In genomic region chr9:137189297-137190295, GRCh38 we compare ENCODE assay signal across 7 cellular contexts. TPM values are rescaled to one million over a fixed set of nuclear protein-coding genes. Genes with fewer than 3 reads are reported as not detected.
DNase-seq lines count a peak whose midpoint lies in the region; ATAC-seq and TF ChIP-seq lines count a peak whose summit lies in the region.

No MANE protein-coding gene starts in this region.

- peaks cover 6% of the 10 kb centered on the region for H3K36me3 Mint-ChIP-seq in activated CD8-positive, alpha-beta T cell treated with anti-CD3 and anti-CD28 coated beads for 36 hours (ENCODE audit: low read depth)

- H3K27ac Mint-ChIP-seq in activated CD8-positive, alpha-beta T cell treated with anti-CD3 and anti-CD28 coated beads for 36 hours: peak overlapping the region; percentile 94
- H3K27ac Mint-ChIP-seq in stimulated activated naive CD8-positive, alpha-beta T cell treated with anti-CD3 and anti-CD28 coated beads, Interleukin-15, amount 100 ng/mL, for 72 hours: peak overlapping the region; percentile 78 to 90

- no peak for DNase-seq in activated CD8-positive, alpha-beta T cell treated with anti-CD3 and anti-CD28 coated beads for 36 hours
- no peak for DNase-seq in stimulated activated naive CD8-positive, alpha-beta T cell treated with anti-CD3 and anti-CD28 coated beads, Interleukin-15, amount 100 ng/mL, for 72 hours
- DNase-seq in NCI-H2227 treated with DMSO at 0.1 percent for 48 hours (lab: John Stamatoyannopoulos, UW): no peak
- no peak for DNase-seq in NCI-H748 (lab: John Stamatoyannopoulos, UW; ENCODE audit: unreplicated experiment)
- DNase-seq in NCI-H2029 (lab: John Stamatoyannopoulos, UW): no peak

- POLR2A ChIA-PET in activated CD8-positive, alpha-beta T cell treated with anti-CD3 and anti-CD28 coated beads for 36 hours (lab: Charles Lee): interaction anchor here (0.9 to 4.0 kb wide), 13 partner anchors 9 to 103 kb away, joined by 3 to 28 read pairs (median 5); partner anchors contain the start of genes DPP7, LRRC26, MAN1B1 and NDOR1

- peak overlapping the region; percentile 91 for H3K4me3 Mint-ChIP-seq in activated CD8-positive, alpha-beta T cell treated with anti-CD3 and anti-CD28 coated beads for 36 hours
- H3K4me3 Mint-ChIP-seq in stimulated activated naive CD8-positive, alpha-beta T cell treated with anti-CD3 and anti-CD28 coated beads, Interleukin-15, amount 100 ng/mL, for 72 hours: peak overlapping the region; percentile 91 to 98

- peaks cover 2% of the 10 kb centered on the region for H3K9me3 ChIP-seq in iPS-18c (ENCODE audit: control insufficient read depth, insufficient read depth, low read length)

- intact Hi-C loops in activated CD8-positive, alpha-beta T cell treated with anti-CD3 and anti-CD28 coated beads for 36 hours (cut with micrococcal nuclease): no loop called here

- CTCF ChIA-PET in activated CD8-positive, alpha-beta T cell treated with anti-CD3 and anti-CD28 coated beads for 36 hours (lab: Charles Lee): interaction anchor here (0.8 to 2.2 kb wide), 19 partner anchors 8 to 94 kb away, joined by 3 to 15 read pairs (median 4); partner anchors contain the start of genes CYSRT1, NDOR1, RNF224 and TMEM203

- no peaks in the 10 kb centered on the region for H3K27me3 Mint-ChIP-seq in activated CD8-positive, alpha-beta T cell treated with anti-CD3 and anti-CD28 coated beads for 36 hours
- H3K27me3 Mint-ChIP-seq in stimulated activated naive CD8-positive, alpha-beta T cell treated with anti-CD3 and anti-CD28 coated beads, Interleukin-15, amount 100 ng/mL, for 72 hours: no peaks in the 10 kb centered on the region

- TF ChIP-seq CTCF in activated CD8-positive, alpha-beta T cell treated with anti-CD3 and anti-CD28 coated beads for 36 hours (IDR thresholded peaks at IDR 0.05): peak; percentile 24

- H3K4me3 ChIP-seq in iPS-18c (ENCODE audit: insufficient read depth, low read depth, low read length): peak overlapping the region; percentile 96

- H3K9me3 Mint-ChIP-seq in activated CD8-positive, alpha-beta T cell treated with anti-CD3 and anti-CD28 coated beads for 36 hours: no peaks in the 10 kb centered on the region
- no peaks in the 10 kb centered on the region for H3K9me3 Mint-ChIP-seq in stimulated activated naive CD8-positive, alpha-beta T cell treated with anti-CD3 and anti-CD28 coated beads, Interleukin-15, amount 100 ng/mL, for 72 hours

- peak; percentile 2 for ATAC-seq in HG03039 (IDR thresholded peaks at IDR 0.05; ENCODE audit: unreplicated experiment)
- ATAC-seq in activated CD8-positive, alpha-beta T cell treated with anti-CD3 and anti-CD28 coated beads for 36 hours: no peak
- ATAC-seq in stimulated activated naive CD8-positive, alpha-beta T cell treated with anti-CD3 and anti-CD28 coated beads, Interleukin-15, amount 100 ng/mL, for 72 hours: no peak

- H3K4me1 Mint-ChIP-seq in activated CD8-positive, alpha-beta T cell treated with anti-CD3 and anti-CD28 coated beads for 36 hours (ENCODE audit: low read depth): peaks cover 32% of the 10 kb centered on the region
- peaks cover 54% of the 10 kb centered on the region for H3K4me1 Mint-ChIP-seq in stimulated activated naive CD8-positive, alpha-beta T cell treated with anti-CD3 and anti-CD28 coated beads, Interleukin-15, amount 100 ng/mL, for 72 hours

RNA-seq across cellular contexts. Expression of gene SSNA1, which starts 1.1 kb away (rescaled TPM):
- total RNA-seq in activated CD8-positive, alpha-beta T cell treated with anti-CD3 and anti-CD28 coated beads for 36 hours: 10 to 100 TPM; 53.3 to 58.4 TPM

RNA-seq across cellular contexts. Expression of gene ANAPC2, which starts 1.2 kb away (rescaled TPM):
- 10 to 100 TPM; 38.6 to 39.6 TPM for total RNA-seq in activated CD8-positive, alpha-beta T cell treated with anti-CD3 and anti-CD28 coated beads for 36 hours

RNA-seq across cellular contexts. Expression of gene TPRN, which starts 10.9 kb away (rescaled TPM):
- 1 to 10 TPM; 5.7 to 6.6 TPM for total RNA-seq in activated CD8-positive, alpha-beta T cell treated with anti-CD3 and anti-CD28 coated beads for 36 hours

RNA-seq across cellular contexts. Expression of gene TMEM203, which starts 15.9 kb away (rescaled TPM):
- total RNA-seq in activated CD8-positive, alpha-beta T cell treated with anti-CD3 and anti-CD28 coated beads for 36 hours: 10 to 100 TPM; 29.4 to 29.9 TPM

RNA-seq across cellular contexts. Expression of gene NDOR1, which starts 15.9 kb away (rescaled TPM):
- total RNA-seq in activated CD8-positive, alpha-beta T cell treated with anti-CD3 and anti-CD28 coated beads for 36 hours: 10 to 100 TPM; 29.5 to 30.7 TPM
